9 cellular contexts compared by ENCODE assay signal in the genomic region with DNA sequence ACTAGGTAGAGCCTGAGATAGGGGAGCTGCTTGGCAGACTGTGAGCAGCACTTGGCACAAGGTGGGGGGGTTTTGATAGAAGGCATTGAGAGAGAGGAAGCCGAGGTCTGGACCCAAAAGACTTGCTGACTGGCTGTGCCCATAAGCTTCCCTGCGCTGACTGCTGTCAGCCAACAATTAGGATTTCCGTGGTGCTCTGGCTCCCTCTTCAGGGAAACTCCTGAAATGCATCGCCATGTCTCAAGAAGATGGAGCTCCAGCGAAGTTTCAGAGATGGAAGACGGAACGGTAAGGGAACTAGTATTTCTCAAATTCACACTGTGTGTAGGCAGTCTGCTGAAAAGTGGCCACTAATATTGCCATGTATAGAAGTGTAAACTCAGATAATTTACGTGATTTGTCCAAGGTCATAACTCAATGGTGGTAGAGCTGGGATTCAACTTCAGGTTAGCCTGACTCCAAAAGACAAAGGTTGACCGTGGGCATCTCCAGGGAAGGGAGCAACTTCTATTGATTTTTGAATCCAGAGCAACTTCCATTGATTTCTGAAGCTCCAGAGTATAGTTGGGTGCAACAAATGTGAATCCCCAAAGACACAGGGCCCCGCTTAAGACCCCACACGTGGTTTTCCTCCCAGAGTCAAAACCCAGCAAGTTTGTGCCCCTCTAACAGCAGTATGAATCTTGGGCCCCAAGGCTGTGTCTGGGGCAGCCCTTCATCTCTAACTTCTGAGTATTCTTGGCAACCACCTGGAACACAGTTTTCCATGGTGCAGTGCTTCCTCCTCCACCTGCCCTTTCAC. TPM values are rescaled to one million over a fixed set of nuclear protein-coding genes. Genes with fewer than 3 reads are reported as not detected.
DNase-seq lines count a peak whose midpoint lies in the region; ATAC-seq and TF ChIP-seq lines count a peak whose summit lies in the region.
"Had no signal": no experiment of that assay in that cellular context is flagged by ENCODE, and none has a peak within 500 bp of the region (broad histone marks: within the 10 kb centered on the region; RNA-seq: fewer than 3 reads in every experiment).

No MANE protein-coding gene starts in this region.

- H3K27ac ChIP-seq in CD8-positive, alpha-beta memory T cell (ENCODE audit: low read depth, low read length): no peak overlapping the region
- no peak overlapping the region for H3K27ac ChIP-seq in coronary artery
- H3K27ac ChIP-seq: SK-N-MC had no signal

- no peak overlapping the region for H3K4me3 ChIP-seq in CD8-positive, alpha-beta memory T cell (ENCODE audit: low read length)
- H3K4me3 ChIP-seq in coronary artery: peak overlapping the region; percentile 39
- H3K4me3 ChIP-seq: SK-N-MC had no signal

- no peaks in the 10 kb centered on the region for H3K9me3 Mint-ChIP-seq in CD8-positive, alpha-beta memory T cell
- no peaks in the 10 kb centered on the region for H3K9me3 Mint-ChIP-seq in activated CD4-positive, alpha-beta T cell treated with anti-CD3 and anti-CD28 coated beads, Interleukin-2, amount 10 ng/mL, durations not matched to agents 24 days and 14 days

- H3K27ac Mint-ChIP-seq in CD8-positive, alpha-beta memory T cell: peak overlapping the region in 5 of 8 donors; percentile 2 to 65 (median 5)
- peak overlapping the region; percentile 35 for H3K27ac Mint-ChIP-seq in activated CD4-positive, alpha-beta T cell treated with anti-CD3 and anti-CD28 coated beads, Interleukin-2, amount 10 ng/mL, durations not matched to agents 24 days and 14 days

- peaks cover 15% of the 10 kb centered on the region for H3K4me1 ChIP-seq in CD8-positive, alpha-beta memory T cell (ENCODE audit: insufficient read depth, low read length)

- peaks cover 22 to 31% (median 29%) of the 10 kb centered on the region in 3 donors for H3K4me1 Mint-ChIP-seq in CD8-positive, alpha-beta memory T cell
- peaks cover 23% of the 10 kb centered on the region for H3K4me1 Mint-ChIP-seq in activated CD4-positive, alpha-beta T cell treated with anti-CD3 and anti-CD28 coated beads, Interleukin-2, amount 10 ng/mL, durations not matched to agents 24 days and 14 days

- no peak for ATAC-seq in HG02623 (IDR thresholded peaks at IDR 0.05; ENCODE audit: unreplicated experiment)

- peak overlapping the region in 5 of 7 donors; percentile 1 to 78 (median 22) for H3K4me3 Mint-ChIP-seq in CD8-positive, alpha-beta memory T cell
- H3K4me3 Mint-ChIP-seq in activated CD4-positive, alpha-beta T cell treated with anti-CD3 and anti-CD28 coated beads, Interleukin-2, amount 10 ng/mL, durations not matched to agents 24 days and 14 days: no peak overlapping the region

- H3K27me3 Mint-ChIP-seq in CD8-positive, alpha-beta memory T cell: peaks cover 0 to 8% of the 10 kb centered on the region in 2 donors
- H3K27me3 Mint-ChIP-seq in activated CD4-positive, alpha-beta T cell treated with anti-CD3 and anti-CD28 coated beads, Interleukin-2, amount 10 ng/mL, durations not matched to agents 24 days and 14 days: peaks cover 23% of the 10 kb centered on the region

- peak; percentile 61 to 85 (median 65) for DNase-seq in CD8-positive, alpha-beta memory T cell
- DNase-seq in HCEC 1CT (peak; percentile 65), NCI-H526 (lab: John Stamatoyannopoulos, UW) (peak; percentile 61 to 86), coronary artery (ENCODE audit: low spot score) (no peak), medulla oblongata (ENCODE audit: extremely low spot score) (peak; percentile 94)
- peak; percentile 94 for DNase-seq in activated CD4-positive, alpha-beta T cell treated with anti-CD3 and anti-CD28 coated beads, Interleukin-2, amount 10 ng/mL, durations not matched to agents 24 days and 14 days
- DNase-seq in stimulated activated CD8-positive, alpha-beta memory T cell treated with anti-CD3 and anti-CD28 coated beads, Interleukin-12 subunit alpha, Interleukin-12 subunit beta, amount 100 ng/mL, for 4 hours (ENCODE audit: low read depth): peak; percentile 47

- H3K36me3 Mint-ChIP-seq in CD8-positive, alpha-beta memory T cell: no peaks in the 10 kb centered on the region
- no peaks in the 10 kb centered on the region for H3K36me3 Mint-ChIP-seq in activated CD4-positive, alpha-beta T cell treated with anti-CD3 and anti-CD28 coated beads, Interleukin-2, amount 10 ng/mL, durations not matched to agents 24 days and 14 days (ENCODE audit: low read depth)

- no peaks in the 10 kb centered on the region for H3K36me3 ChIP-seq in CD8-positive, alpha-beta memory T cell (ENCODE audit: insufficient read depth, low read length)

- no peaks in the 10 kb centered on the region for H3K27me3 ChIP-seq in CD8-positive, alpha-beta memory T cell (ENCODE audit: insufficient read depth, low read length, poor library complexity, severe bottlenecking)

- CTCF ChIA-PET in CD8-positive, alpha-beta memory T cell (lab: Charles Lee): interaction anchor here (0.9 to 3.5 kb wide), 38 partner anchors 9 to 1176 kb away, joined by 3 to 146 read pairs (median 6); no protein-coding TSS in a partner anchor

- intact Hi-C loops in activated CD4-positive, alpha-beta T cell treated with anti-CD3 and anti-CD28 coated beads, Interleukin-2, amount 10 ng/mL, durations not matched to agents 24 days and 14 days (cut with micrococcal nuclease): loop anchor here (1.0 to 2.0 kb wide), 3 partner anchors 60 to 270 kb away; no protein-coding TSS in a partner anchor

- H3K9me3 ChIP-seq in CD8-positive, alpha-beta memory T cell (ENCODE audit: low read length): no peaks in the 10 kb centered on the region

- POLR2A ChIA-PET in CD8-positive, alpha-beta memory T cell (lab: Charles Lee): interaction anchor here (1.0 to 1.7 kb wide), 2 partner anchors 270 to 422 kb away, joined by 3 to 6 read pairs; a partner anchor contains a TSS

- TF ChIP-seq CTCF in coronary artery (IDR thresholded peaks at IDR 0.05): peak; percentile 83

RNA-seq across cellular contexts. Expression of a gene that starts 44.5 kb away (rescaled TPM):
- not detected for total RNA-seq in CD8-positive, alpha-beta memory T cell
- polyA plus RNA-seq in CD8-positive, alpha-beta memory T cell: not detected
- not detected in 2 replicates for total RNA-seq in activated CD4-positive, alpha-beta T cell treated with anti-CD3 and anti-CD28 coated beads, Interleukin-2, amount 10 ng/mL, durations not matched to agents 24 days and 14 days

RNA-seq across cellular contexts. Expression of a gene that starts 52.0 kb away (rescaled TPM):
- not detected for total RNA-seq in CD8-positive, alpha-beta memory T cell
- polyA plus RNA-seq in CD8-positive, alpha-beta memory T cell: not detected
- total RNA-seq in activated CD4-positive, alpha-beta T cell treated with anti-CD3 and anti-CD28 coated beads, Interleukin-2, amount 10 ng/mL, durations not matched to agents 24 days and 14 days: not detected in 2 replicates

RNA-seq across cellular contexts. Expression of a gene that starts 55.7 kb away (rescaled TPM):
- total RNA-seq in CD8-positive, alpha-beta memory T cell: not detected
- not detected for polyA plus RNA-seq in CD8-positive, alpha-beta memory T cell
- not detected in 2 replicates for total RNA-seq in activated CD4-positive, alpha-beta T cell treated with anti-CD3 and anti-CD28 coated beads, Interleukin-2, amount 10 ng/mL, durations not matched to agents 24 days and 14 days
